Comparison of ENCODE assay signal across 14 cellular contexts in genomic region chr20:56426926-56427325, GRCh38. TPM values are rescaled to one million over a fixed set of nuclear protein-coding genes. Genes with fewer than 3 reads are reported as not detected.
DNase-seq lines count a peak whose midpoint lies in the region; ATAC-seq, FAIRE-seq and TF ChIP-seq lines count a peak whose summit lies in the region.
"Had no signal": no experiment of that assay in that cellular context is flagged by ENCODE, and none has a peak within 500 bp of the region (broad histone marks: within the 10 kb centered on the region; RNA-seq: fewer than 3 reads in every experiment).

No MANE protein-coding gene starts in this region.

- intact Hi-C loops in CD4-positive, alpha-beta T cell (cut with DNase I, micrococcal nuclease) = no loop called here
- intact Hi-C loops in endothelial cell of umbilical vein (cut with micrococcal nuclease) = no loop called here
- intact Hi-C loops in naive thymus-derived CD4-positive, alpha-beta T cell (cut with micrococcal nuclease) = no loop called here

- H3K9me2 ChIP-seq in GM23248 (ENCODE audit: insufficient read depth) = no peaks in the 10 kb centered on the region

- H3K4me2 ChIP-seq in GM23248 (ENCODE audit: unreplicated experiment) = no peak overlapping the region
- no peak overlapping the region for H3K4me2 ChIP-seq in endothelial cell of umbilical vein (ENCODE audit: insufficient read depth, low read length)
- H3K4me2 ChIP-seq in H9 (ENCODE audit: insufficient read depth, insufficient read length, low read length) = no peak overlapping the region
- H3K4me2 ChIP-seq: A549 had no signal

- no peaks in the 10 kb centered on the region for H3K27me3 ChIP-seq in CD4-positive, alpha-beta T cell (ENCODE audit: control insufficient read depth, insufficient read depth, low read length)
- H3K27me3 ChIP-seq in GM23248 (replicated peaks; ENCODE audit: insufficient read depth) = no peaks in the 10 kb centered on the region
- peaks cover 59 to 60% of the 10 kb centered on the region in 2 experiments for H3K27me3 ChIP-seq in endothelial cell of umbilical vein (ENCODE audit: control insufficient read depth in 2 of 2, insufficient read depth in 2 of 2, low read length in 2 of 2)
- H3K27me3 ChIP-seq in naive thymus-derived CD4-positive, alpha-beta T cell (ENCODE audit: control insufficient read depth in 2 of 2, insufficient read depth in 2 of 2, low read length in 2 of 2) = no peaks in the 10 kb centered on the region
- peaks cover 2% of the 10 kb centered on the region; the same call in 1 of the 2 replicates for H3K27me3 ChIP-seq in H9 (ENCODE audit: insufficient read depth, low read length)

- no peak overlapping the region for H2BK12ac ChIP-seq in H9 (ENCODE audit: insufficient read length, low read depth, low read length)

- H3K4me1 Mint-ChIP-seq in CD4-positive, alpha-beta T cell (ENCODE audit: low read depth) = peaks cover 63% of the 10 kb centered on the region
- peaks cover 44 to 82% (median 73%) of the 10 kb centered on the region in 7 donors for H3K4me1 Mint-ChIP-seq in naive thymus-derived CD4-positive, alpha-beta T cell
- H3K4me1 Mint-ChIP-seq in H9 = peaks cover 9 to 10% of the 10 kb centered on the region in 2 experiments
- peaks cover 17 to 30% of the 10 kb centered on the region in 2 donors for H3K4me1 Mint-ChIP-seq in stimulated activated naive B cell treated with anti-CD40 and anti-IgM and Interleukin-4, amounts not matched to agents 10 μg/mL and 1 μg/mL and 100 μg/mL, for 72 hours

- H3K9me3 Mint-ChIP-seq in CD4-positive, alpha-beta T cell = no peaks in the 10 kb centered on the region
- peaks cover 0 to 2% (median 0%) of the 10 kb centered on the region in 11 donors for H3K9me3 Mint-ChIP-seq in naive thymus-derived CD4-positive, alpha-beta T cell
- H3K9me3 Mint-ChIP-seq in H9 = no peaks in the 10 kb centered on the region
- H3K9me3 Mint-ChIP-seq in stimulated activated naive B cell treated with anti-CD40 and anti-IgM and Interleukin-4, amounts not matched to agents 10 μg/mL and 1 μg/mL and 100 μg/mL, for 72 hours = peaks cover 0 to 2% of the 10 kb centered on the region in 2 donors
- H3K9me3 Mint-ChIP-seq: CD8-positive, alpha-beta memory T cell had no signal

- peaks cover 61% of the 10 kb centered on the region for H3K79me2 ChIP-seq in GM23248 (ENCODE audit: insufficient read depth)
- no peaks in the 10 kb centered on the region for H3K79me2 ChIP-seq in endothelial cell of umbilical vein (ENCODE audit: control insufficient read depth, insufficient read depth, low read length)
- no peaks in the 10 kb centered on the region for H3K79me2 ChIP-seq in H9 (ENCODE audit: insufficient read depth, low read length)

- H2BK5ac ChIP-seq in H9 (ENCODE audit: insufficient read length, low read length) = no peak overlapping the region

- POLR2A ChIA-PET in CD4-positive, alpha-beta T cell (lab: Charles Lee) = interaction anchor here (2.8 kb wide), 1 partner anchor 14 kb away, joined by 11 read pairs; the partner anchor contains the start of gene CASS4
- POLR2A ChIA-PET in endothelial cell of umbilical vein (lab: Charles Lee) = no interaction called here
- POLR2A ChIA-PET in naive thymus-derived CD4-positive, alpha-beta T cell (lab: Charles Lee) = interaction anchor here (0.9 to 8.4 kb wide), 6 partner anchors 8 to 34 kb away, joined by 3 to 67 read pairs (median 3); partner anchors contain the start of gene CASS4

- no peak overlapping the region for H3K56ac ChIP-seq in H9 (ENCODE audit: insufficient read length, low read depth, low read length)

- CTCF ChIA-PET in CD4-positive, alpha-beta T cell (lab: Charles Lee) = no interaction called here
- CTCF ChIA-PET in endothelial cell of umbilical vein (lab: Charles Lee) = interaction anchor here (1.2 to 2.4 kb wide), 2 partner anchors 11 to 15 kb away, joined by 3 to 9 read pairs; partner anchors contain the start of gene CASS4
- CTCF ChIA-PET in naive thymus-derived CD4-positive, alpha-beta T cell (lab: Charles Lee) = interaction anchor here (0.7 to 1.1 kb wide), 2 partner anchors 15 to 28 kb away, joined by 3 read pairs; partner anchors contain the start of gene CASS4

- H3K79me1 ChIP-seq in H9 (ENCODE audit: insufficient read depth, low read depth, low read length, poor library complexity, severe bottlenecking) = no peaks in the 10 kb centered on the region

- H2AFZ ChIP-seq in GM23248 (no peak overlapping the region), endothelial cell of umbilical vein (ENCODE audit: low read depth, low read length) (no peak overlapping the region), H9 (ENCODE audit: low read length) (no peak overlapping the region)

- in situ Hi-C loops in GM23248 (cut with MboI) = no loop called here

- H3K36me3 Mint-ChIP-seq in CD4-positive, alpha-beta T cell (ENCODE audit: low read depth) = peaks cover 17% of the 10 kb centered on the region
- peaks cover 0 to 36% (median 13%) of the 10 kb centered on the region in 5 donors for H3K36me3 Mint-ChIP-seq in naive thymus-derived CD4-positive, alpha-beta T cell
- H3K36me3 Mint-ChIP-seq in H9 (ENCODE audit: insufficient read depth in 1 of 3, low read depth in 3 of 3) = no peaks in the 10 kb centered on the region
- no peaks in the 10 kb centered on the region for H3K36me3 Mint-ChIP-seq in stimulated activated naive B cell treated with anti-CD40 and anti-IgM and Interleukin-4, amounts not matched to agents 10 μg/mL and 1 μg/mL and 100 μg/mL, for 72 hours

- H2AK5ac ChIP-seq in H9 (ENCODE audit: insufficient read length, low read length) = no peak overlapping the region

- no peak overlapping the region for H4K5ac ChIP-seq in H9 (ENCODE audit: insufficient read length, low read depth, low read length)

- no peaks in the 10 kb centered on the region for H3K9me3 ChIP-seq in CD4-positive, alpha-beta T cell (ENCODE audit: control insufficient read depth, low read length)
- H3K9me3 ChIP-seq in GM23248 (ENCODE audit: low read depth) = no peaks in the 10 kb centered on the region
- no peaks in the 10 kb centered on the region for H3K9me3 ChIP-seq in endothelial cell of umbilical vein (replicated peaks; ENCODE audit: control insufficient read depth, insufficient read depth, low read length)
- H3K9me3 ChIP-seq in naive thymus-derived CD4-positive, alpha-beta T cell (ENCODE audit: control insufficient read depth in 2 of 3, low read length in 3 of 3) = no peaks in the 10 kb centered on the region
- H3K9me3 ChIP-seq in H9 (ENCODE audit: control insufficient read depth, low read depth, low read length) = no peaks in the 10 kb centered on the region
- H3K9me3 ChIP-seq: A549, Caco-2 had no signal

- H3K27ac ChIP-seq in CD4-positive, alpha-beta T cell (ENCODE audit: low read depth, low read length) = no peak overlapping the region
- H3K27ac ChIP-seq in GM23248 = peak overlapping the region; percentile 87; the same call in 1 of the 2 replicates
- H3K27ac ChIP-seq in endothelial cell of umbilical vein (ENCODE audit: insufficient read depth, low read depth, low read length) = no peak overlapping the region
- no peak overlapping the region for H3K27ac ChIP-seq in naive thymus-derived CD4-positive, alpha-beta T cell (ENCODE audit: low read depth, low read length)
- H3K27ac ChIP-seq in H9 (ENCODE audit: insufficient read length, low read depth, low read length) = no peak overlapping the region
- H3K27ac ChIP-seq: A549 had no signal

- no peaks in the 10 kb centered on the region for H3K23me2 ChIP-seq in H9 (ENCODE audit: insufficient read length, low read depth, low read length, poor library complexity, severe bottlenecking)

- no peak overlapping the region for H4K8ac ChIP-seq in H9 (replicated peaks; ENCODE audit: insufficient read length, low read depth, low read length)

- no peak overlapping the region for H3K9ac ChIP-seq in GM23248
- no peak overlapping the region for H3K9ac ChIP-seq in endothelial cell of umbilical vein (replicated peaks; ENCODE audit: extremely low read depth, insufficient read depth, low read length)
- no peak overlapping the region for H3K9ac ChIP-seq in H9 (ENCODE audit: extremely low read depth, insufficient read length, low read length)

- no peaks in the 10 kb centered on the region for H3K9me1 ChIP-seq in endothelial cell of umbilical vein (replicated peaks; ENCODE audit: control insufficient read depth, extremely low read depth, insufficient read depth, low read length)

- no peak overlapping the region for H3K4me3 Mint-ChIP-seq in CD4-positive, alpha-beta T cell
- no peak overlapping the region for H3K4me3 Mint-ChIP-seq in naive thymus-derived CD4-positive, alpha-beta T cell
- H3K4me3 Mint-ChIP-seq in H9 = no peak overlapping the region
- H3K4me3 Mint-ChIP-seq in stimulated activated naive B cell treated with anti-CD40 and anti-IgM and Interleukin-4, amounts not matched to agents 10 μg/mL and 1 μg/mL and 100 μg/mL, for 72 hours = no peak overlapping the region
- H3K4me3 Mint-ChIP-seq: CD8-positive, alpha-beta memory T cell had no signal

- H3F3A ChIP-seq in GM23248 (ENCODE audit: insufficient read depth) = peaks cover 64% of the 10 kb centered on the region

- H3K27ac Mint-ChIP-seq in CD4-positive, alpha-beta T cell = peak overlapping the region; percentile 21
- peak overlapping the region in 7 of 9 donors; percentile 11 to 94 (median 76) for H3K27ac Mint-ChIP-seq in naive thymus-derived CD4-positive, alpha-beta T cell
- H3K27ac Mint-ChIP-seq in H9 = no peak overlapping the region
- no peak overlapping the region for H3K27ac Mint-ChIP-seq in stimulated activated naive B cell treated with anti-CD40 and anti-IgM and Interleukin-4, amounts not matched to agents 10 μg/mL and 1 μg/mL and 100 μg/mL, for 72 hours

- no peak overlapping the region for H2BK120ac ChIP-seq in H9 (ENCODE audit: low read depth, low read length, poor library complexity, severe bottlenecking)

- no peak overlapping the region for H3T11ph ChIP-seq in H9 (ENCODE audit: low read length)

- DNase-seq in CD4-positive, alpha-beta T cell = no peak
- DNase-seq in GM23248 = no peak
- no peak for DNase-seq in endothelial cell of umbilical vein (ENCODE audit: low read depth, low spot score)
- no peak for DNase-seq in naive thymus-derived CD4-positive, alpha-beta T cell
- DNase-seq in H9 = no peak
- no peak for DNase-seq in stimulated activated naive B cell treated with anti-CD40 and anti-IgM and Interleukin-4, amounts not matched to agents 10 μg/mL and 1 μg/mL and 100 μg/mL, for 72 hours
- no peak for DNase-seq in left lobe of liver (ENCODE audit: low spot score)
- DNase-seq: Caco-2; CD8-positive, alpha-beta memory T cell; DMS53; GF-D8 had no signal

- peaks cover 64% of the 10 kb centered on the region for H3K4me1 ChIP-seq in GM23248 (ENCODE audit: insufficient read depth)
- H3K4me1 ChIP-seq in endothelial cell of umbilical vein (ENCODE audit: control insufficient read depth, extremely low read depth, insufficient read depth, low read length) = peaks cover 16% of the 10 kb centered on the region
- H3K4me1 ChIP-seq in naive thymus-derived CD4-positive, alpha-beta T cell (ENCODE audit: control insufficient read depth in 2 of 2, insufficient read depth in 2 of 2, low read length in 2 of 2) = peaks cover 20 to 35% of the 10 kb centered on the region in 2 donors
- H3K4me1 ChIP-seq in H9 (ENCODE audit: insufficient read depth, low read length) = no peaks in the 10 kb centered on the region; the same call in 1 of the 2 replicates

- no peak for TF ChIP-seq CTCF in CD4-positive, alpha-beta T cell (IDR thresholded peaks at IDR 0.05)
- no peak for TF ChIP-seq CTCF in endothelial cell of umbilical vein (IDR thresholded peaks at IDR 0.05; ENCODE audit: extremely low read depth in 1 of 2, insufficient read depth in 1 of 2, low read depth in 1 of 2, low read length in 2 of 2)
- TF ChIP-seq CTCF in H9 (conservative IDR thresholded peaks at IDR 0.05) = no peak

- H3K18ac ChIP-seq in H9 (ENCODE audit: insufficient read length, low read depth, low read length) = no peak overlapping the region

- H3K4ac ChIP-seq in H9 (ENCODE audit: low read depth, low read length) = no peak overlapping the region

- TF ChIP-seq POLR2A in endothelial cell of umbilical vein (IDR thresholded peaks at IDR 0.05; ENCODE audit: low read depth, low read length) = no peak

- H2BK20ac ChIP-seq in H9 (ENCODE audit: low read depth, low read length, poor library complexity, severe bottlenecking) = no peak overlapping the region

- no peak overlapping the region for H3K14ac ChIP-seq in H9 (ENCODE audit: insufficient read depth, low read length)

- no peak for ATAC-seq in CD4-positive, alpha-beta T cell (ENCODE audit: poor library complexity)
- no peak for ATAC-seq in naive thymus-derived CD4-positive, alpha-beta T cell
- no peak for ATAC-seq in stimulated activated naive B cell treated with anti-CD40 and anti-IgM and Interleukin-4, amounts not matched to agents 10 μg/mL and 1 μg/mL and 100 μg/mL, for 72 hours (replicated peaks)
- ATAC-seq in left lobe of liver = no peak
- ATAC-seq: A549 had no signal

- no peaks in the 10 kb centered on the region for H3K27me3 Mint-ChIP-seq in CD4-positive, alpha-beta T cell
- no peaks in the 10 kb centered on the region for H3K27me3 Mint-ChIP-seq in naive thymus-derived CD4-positive, alpha-beta T cell
- H3K27me3 Mint-ChIP-seq in H9 (ENCODE audit: low read depth) = peaks cover 67% of the 10 kb centered on the region
- H3K27me3 Mint-ChIP-seq in stimulated activated naive B cell treated with anti-CD40 and anti-IgM and Interleukin-4, amounts not matched to agents 10 μg/mL and 1 μg/mL and 100 μg/mL, for 72 hours = peaks cover 22 to 33% of the 10 kb centered on the region in 2 donors

- dilution Hi-C loops in endothelial cell of umbilical vein (cut with MboI; ENCODE audit: extremely low pct_ligation_motif_present, low sequenced_read_pairs) = no loop called here

- no peak overlapping the region for H3K23ac ChIP-seq in H9 (ENCODE audit: insufficient read length, low read depth, low read length)

- BruUV-seq in endothelial cell of umbilical vein (replicated peaks; lab: Mats Ljungman, UMichigan) = no TSS peak

- H4K20me1 ChIP-seq in GM23248 (ENCODE audit: insufficient read depth) (no peaks in the 10 kb centered on the region), endothelial cell of umbilical vein (replicated peaks; ENCODE audit: control insufficient read depth, extremely low read depth, insufficient read depth, low read length) (no peaks in the 10 kb centered on the region), H9 (ENCODE audit: control insufficient read depth, insufficient read depth, insufficient read length) (no peaks in the 10 kb centered on the region)

- FAIRE-seq in endothelial cell of umbilical vein (lab: Jason Lieb, UNC) = peak; percentile 26
- FAIRE-seq: A549, H54 had no signal

- no peak overlapping the region for H3K4me3 ChIP-seq in GM23248
- H3K4me3 ChIP-seq in endothelial cell of umbilical vein (replicated peaks in 1 of 3; ENCODE audit: insufficient read depth in 1 of 3, low read depth in 1 of 3, low read length in 3 of 3) = no peak overlapping the region
- H3K4me3 ChIP-seq in naive thymus-derived CD4-positive, alpha-beta T cell (ENCODE audit: low read length) = no peak overlapping the region
- H3K4me3 ChIP-seq: A549 had no signal

- H4K91ac ChIP-seq in H9 (ENCODE audit: insufficient read length, low read depth, low read length) = no peak overlapping the region

- H3K36me3 ChIP-seq in GM23248 (ENCODE audit: low read depth) = no peaks in the 10 kb centered on the region
- H3K36me3 ChIP-seq in endothelial cell of umbilical vein (ENCODE audit: control insufficient read depth in 2 of 2, extremely low read depth in 1 of 2, insufficient read depth in 2 of 2, low read length in 2 of 2) = no peaks in the 10 kb centered on the region
- H3K36me3 ChIP-seq in naive thymus-derived CD4-positive, alpha-beta T cell (ENCODE audit: control insufficient read depth in 2 of 3, insufficient read depth in 3 of 3, low read length in 3 of 3) = no peaks in the 10 kb centered on the region

- H2BK15ac ChIP-seq in H9 (ENCODE audit: low read depth, low read length) = no peak overlapping the region

RNA-seq across cellular contexts. Expression of gene CASS4, which starts 14.9 kb away (rescaled TPM):
- 10 to 100 TPM; 37.0 to 39.8 TPM for total RNA-seq in CD4-positive, alpha-beta T cell
- total RNA-seq in GM23248 (2014; rRNA removed; shearing (Covaris generic)) = 11.4 and 19.2 TPM in 2 replicates
- polyA plus RNA-seq in GM23248 (2016; fragmentation: Nextera tagmentation; extraction: Ambion mirVana) (10.4 and 10.5 TPM in 2 replicates), endothelial cell of umbilical vein (not detected in 2 replicates)
- total RNA-seq in endothelial cell of umbilical vein (not detected in 2 replicates), H9 (2021) (not detected in 2 replicates), left lobe of liver (0.93 TPM)
- polyA plus RNA-seq in endothelial cell of umbilical vein (2011; cell fraction: cytosol; rRNA removed) = not detected in 2 replicates
- polyA plus RNA-seq in endothelial cell of umbilical vein (2011; cell fraction: nucleus; rRNA removed) = 0.06 TPM in 1 of 2 replicates, not detected in the other
- not detected in 2 replicates for polyA plus RNA-seq in endothelial cell of umbilical vein (2012)
- 0.10 and 1.0 TPM in 2 replicates for polyA minus RNA-seq in endothelial cell of umbilical vein
- not detected for polyA minus RNA-seq in endothelial cell of umbilical vein (2011; cell fraction: cytosol; rRNA and poly(A)+ RNA removed)
- polyA minus RNA-seq in endothelial cell of umbilical vein (2011; cell fraction: nucleus; rRNA and poly(A)+ RNA removed) = not detected in 2 replicates
- total RNA-seq in naive thymus-derived CD4-positive, alpha-beta T cell = 10 to 100 TPM in 4 of 5 experiments, 1 to 10 TPM in 1; 8.0 to 16.9 (median 14.3) TPM
- polyA plus RNA-seq in naive thymus-derived CD4-positive, alpha-beta T cell = 10 to 100 TPM in 1 of 2 donors, 1 to 10 TPM in 1; 6.8 to 10.7 TPM
- total RNA-seq: HT-29 had no signal

RNA-seq across cellular contexts. Expression of gene CSTF1, which starts 34.5 kb away (rescaled TPM):
- total RNA-seq in CD4-positive, alpha-beta T cell = 10 to 100 TPM; 20.7 to 21.8 TPM
- total RNA-seq in GM23248 (2014; rRNA removed; shearing (Covaris generic)) = 56.7 and 69.3 TPM in 2 replicates
- polyA plus RNA-seq in GM23248 (2016; fragmentation: Nextera tagmentation; extraction: Ambion mirVana) (41.7 and 42.1 TPM in 2 replicates), endothelial cell of umbilical vein (49.3 and 51.7 TPM in 2 replicates)
- total RNA-seq in endothelial cell of umbilical vein (32.9 and 39.6 TPM in 2 replicates), H9 (2021) (71.7 and 72.9 TPM in 2 replicates), left lobe of liver (17.2 TPM)
- polyA plus RNA-seq in endothelial cell of umbilical vein (2011; cell fraction: cytosol; rRNA removed) = 38.8 and 41.4 TPM in 2 replicates
- 33.5 and 34.2 TPM in 2 replicates for polyA plus RNA-seq in endothelial cell of umbilical vein (2011; cell fraction: nucleus; rRNA removed)
- 33.9 and 43.3 TPM in 2 replicates for polyA plus RNA-seq in endothelial cell of umbilical vein (2012)
- polyA minus RNA-seq in endothelial cell of umbilical vein = 81.1 and 103 TPM in 2 replicates
- polyA minus RNA-seq in endothelial cell of umbilical vein (2011; cell fraction: cytosol; rRNA and poly(A)+ RNA removed) = 56.4 TPM
- polyA minus RNA-seq in endothelial cell of umbilical vein (2011; cell fraction: nucleus; rRNA and poly(A)+ RNA removed) = 19.8 and 31.0 TPM in 2 replicates
- 10 to 100 TPM; 16.4 to 50.7 (median 46.7) TPM for total RNA-seq in naive thymus-derived CD4-positive, alpha-beta T cell
- 10 to 100 TPM; 31.5 to 35.9 TPM for polyA plus RNA-seq in naive thymus-derived CD4-positive, alpha-beta T cell

RNA-seq across cellular contexts. Expression of gene AURKA, which starts 34.9 kb away (rescaled TPM):
- total RNA-seq in CD4-positive, alpha-beta T cell = under 1 TPM; 0.25 to 0.36 TPM
- 69.8 and 70.8 TPM in 2 replicates for total RNA-seq in GM23248 (2014; rRNA removed; shearing (Covaris generic))
- polyA plus RNA-seq in GM23248 (2016; fragmentation: Nextera tagmentation; extraction: Ambion mirVana) (78.9 and 88.5 TPM in 2 replicates), endothelial cell of umbilical vein (27.3 and 33.1 TPM in 2 replicates)
- total RNA-seq in endothelial cell of umbilical vein (56.9 and 57.6 TPM in 2 replicates), H9 (2021) (81.9 and 86.8 TPM in 2 replicates), left lobe of liver (1.6 TPM)
- 41.0 and 42.5 TPM in 2 replicates for polyA plus RNA-seq in endothelial cell of umbilical vein (2011; cell fraction: cytosol; rRNA removed)
- polyA plus RNA-seq in endothelial cell of umbilical vein (2011; cell fraction: nucleus; rRNA removed) = 19.0 and 28.6 TPM in 2 replicates
- 29.7 and 55.3 TPM in 2 replicates for polyA plus RNA-seq in endothelial cell of umbilical vein (2012)
- polyA minus RNA-seq in endothelial cell of umbilical vein = 21.5 and 27.3 TPM in 2 replicates
- polyA minus RNA-seq in endothelial cell of umbilical vein (2011; cell fraction: cytosol; rRNA and poly(A)+ RNA removed) = 90.4 TPM
- polyA minus RNA-seq in endothelial cell of umbilical vein (2011; cell fraction: nucleus; rRNA and poly(A)+ RNA removed) = 9.5 and 12.6 TPM in 2 replicates
- 10 to 100 TPM in 1 of 5 experiments, 1 to 10 TPM in 3, under 1 TPM in 1; 0.95 to 44.1 (median 1.2) TPM for total RNA-seq in naive thymus-derived CD4-positive, alpha-beta T cell
- polyA plus RNA-seq in naive thymus-derived CD4-positive, alpha-beta T cell = under 1 TPM; 0.43 to 0.64 TPM

RNA-seq across cellular contexts. Expression of gene RTF2, which starts 41.5 kb away (rescaled TPM):
- 10 to 100 TPM; 52.7 to 55.2 TPM for total RNA-seq in CD4-positive, alpha-beta T cell
- 128 and 141 TPM in 2 replicates for total RNA-seq in GM23248 (2014; rRNA removed; shearing (Covaris generic))
- polyA plus RNA-seq in GM23248 (2016; fragmentation: Nextera tagmentation; extraction: Ambion mirVana) (257 and 270 TPM in 2 replicates), endothelial cell of umbilical vein (61.3 and 68.8 TPM in 2 replicates)
- total RNA-seq in endothelial cell of umbilical vein (82.2 and 84.7 TPM in 2 replicates), H9 (2021) (57.2 and 62.6 TPM in 2 replicates), left lobe of liver (31.7 TPM)
- 71.9 and 84.2 TPM in 2 replicates for polyA plus RNA-seq in endothelial cell of umbilical vein (2011; cell fraction: cytosol; rRNA removed)
- 53.4 and 62.0 TPM in 2 replicates for polyA plus RNA-seq in endothelial cell of umbilical vein (2011; cell fraction: nucleus; rRNA removed)
- polyA plus RNA-seq in endothelial cell of umbilical vein (2012) = 88.3 and 89.1 TPM in 2 replicates
- polyA minus RNA-seq in endothelial cell of umbilical vein = 52.8 and 56.8 TPM in 2 replicates
- 32.4 TPM for polyA minus RNA-seq in endothelial cell of umbilical vein (2011; cell fraction: cytosol; rRNA and poly(A)+ RNA removed)
- 16.4 and 17.0 TPM in 2 replicates for polyA minus RNA-seq in endothelial cell of umbilical vein (2011; cell fraction: nucleus; rRNA and poly(A)+ RNA removed)
- total RNA-seq in naive thymus-derived CD4-positive, alpha-beta T cell = 100 to 1,000 TPM in 1 of 5 experiments, 10 to 100 TPM in 4; 62.5 to 118 (median 72.0) TPM
- polyA plus RNA-seq in naive thymus-derived CD4-positive, alpha-beta T cell = 100 to 1,000 TPM; 156 to 157 TPM

Comparison
In these comparisons a context has a peak if more than half of its experiments do, and no peak if none do; other contexts are left out.
1. H3K27ac Mint-ChIP-seq: peak in CD4-positive, alpha-beta T cell (single experiment) and naive thymus-derived CD4-positive, alpha-beta T cell (7 of 9); none in H9 (0 of 3) and stimulated activated naive B cell treated with anti-CD40 and anti-IgM and Interleukin-4, amounts not matched to agents 10 μg/mL and 1 μg/mL and 100 μg/mL, for 72 hours (single experiment).